In genomic region chr2:64996914-64997313, GRCh38 we compare ENCODE assay signal across 1 cellular context.
TF ChIP-seq lines count a peak whose summit lies in the region.

No MANE protein-coding gene starts in this region.

TF ChIP-seq in SK-N-SH treated with all-trans-retinoic acid at 6 μM for 48 hours, 23 proteins besides CTCF, POLR2A, EP300 and RAD21 (continued from another document):
- TF ChIP-seq, protein P1, sequence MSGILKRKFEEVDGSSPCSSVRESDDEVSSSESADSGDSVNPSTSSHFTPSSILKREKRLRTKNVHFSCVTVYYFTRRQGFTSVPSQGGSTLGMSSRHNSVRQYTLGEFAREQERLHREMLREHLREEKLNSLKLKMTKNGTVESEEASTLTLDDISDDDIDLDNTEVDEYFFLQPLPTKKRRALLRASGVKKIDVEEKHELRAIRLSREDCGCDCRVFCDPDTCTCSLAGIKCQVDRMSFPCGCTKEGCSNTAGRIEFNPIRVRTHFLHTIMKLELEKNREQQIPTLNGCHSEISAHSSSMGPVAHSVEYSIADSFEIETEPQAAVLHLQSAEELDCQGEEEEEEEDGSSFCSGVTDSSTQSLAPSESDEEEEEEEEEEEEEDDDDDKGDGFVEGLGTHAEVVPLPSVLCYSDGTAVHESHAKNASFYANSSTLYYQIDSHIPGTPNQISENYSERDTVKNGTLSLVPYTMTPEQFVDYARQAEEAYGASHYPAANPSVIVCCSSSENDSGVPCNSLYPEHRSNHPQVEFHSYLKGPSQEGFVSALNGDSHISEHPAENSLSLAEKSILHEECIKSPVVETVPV (CRISPR knock-in tag; IDR thresholded peaks at IDR 0.05) = no peak
- TF ChIP-seq ZC3H10 (CRISPR knock-in tag; IDR thresholded peaks at IDR 0.05) (no peak), TCF4 (CRISPR knock-in tag; IDR thresholded peaks at IDR 0.05; ENCODE audit: borderline replicate concordance) (no peak), ISL1 (CRISPR knock-in tag; IDR thresholded peaks at IDR 0.05) (no peak), ESRRG (CRISPR knock-in tag; IDR thresholded peaks at IDR 0.05) (no peak), RARB (CRISPR knock-in tag; IDR thresholded peaks at IDR 0.05) (no peak), GLIS3 (CRISPR knock-in tag; IDR thresholded peaks at IDR 0.05) (no peak)
- TF ChIP-seq, protein P2, sequence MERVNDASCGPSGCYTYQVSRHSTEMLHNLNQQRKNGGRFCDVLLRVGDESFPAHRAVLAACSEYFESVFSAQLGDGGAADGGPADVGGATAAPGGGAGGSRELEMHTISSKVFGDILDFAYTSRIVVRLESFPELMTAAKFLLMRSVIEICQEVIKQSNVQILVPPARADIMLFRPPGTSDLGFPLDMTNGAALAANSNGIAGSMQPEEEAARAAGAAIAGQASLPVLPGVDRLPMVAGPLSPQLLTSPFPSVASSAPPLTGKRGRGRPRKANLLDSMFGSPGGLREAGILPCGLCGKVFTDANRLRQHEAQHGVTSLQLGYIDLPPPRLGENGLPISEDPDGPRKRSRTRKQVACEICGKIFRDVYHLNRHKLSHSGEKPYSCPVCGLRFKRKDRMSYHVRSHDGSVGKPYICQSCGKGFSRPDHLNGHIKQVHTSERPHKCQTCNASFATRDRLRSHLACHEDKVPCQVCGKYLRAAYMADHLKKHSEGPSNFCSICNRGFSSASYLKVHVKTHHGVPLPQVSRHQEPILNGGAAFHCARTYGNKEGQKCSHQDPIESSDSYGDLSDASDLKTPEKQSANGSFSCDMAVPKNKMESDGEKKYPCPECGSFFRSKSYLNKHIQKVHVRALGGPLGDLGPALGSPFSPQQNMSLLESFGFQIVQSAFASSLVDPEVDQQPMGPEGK (CRISPR knock-in tag; IDR thresholded peaks at IDR 0.05; ENCODE audit: borderline replicate concordance) = no peak
